In genomic region chr1:28516518-28516956, GRCh38 we compare ENCODE assay signal across 1 cellular context.
TF ChIP-seq lines count a peak whose summit lies in the region.

No MANE protein-coding gene starts in this region.

TF ChIP-seq in HepG2, 621 proteins besides CTCF, POLR2A, EP300 and RAD21:
- TF ChIP-seq ZNF343 (CRISPR knock-in tag; IDR thresholded peaks at IDR 0.05) (no peak), RARG (CRISPR knock-in tag; IDR thresholded peaks at IDR 0.05; ENCODE audit: low read depth) (0 out of 2 replicates have a peak, but pooled peaks have one; percentile 34)
